1 cellular context compared by ENCODE assay signal in genomic region chr2:152228215-152228614, GRCh38.
TF ChIP-seq lines count a peak whose summit lies in the region.

No MANE protein-coding gene starts in this region.

TF ChIP-seq in GM23338, 12 proteins besides CTCF, POLR2A, EP300 and RAD21 (continued from another document):
- TF ChIP-seq ZNF462 (CRISPR knock-in tag; IDR thresholded peaks at IDR 0.05) (no peak), JUNB (IDR thresholded peaks at IDR 0.05; ENCODE audit: unreplicated experiment) (no peak), NANOG (IDR thresholded peaks at IDR 0.05; ENCODE audit: borderline replicate concordance) (no peak), REST (IDR thresholded peaks at IDR 0.05; ENCODE audit: unreplicated experiment) (no peak), EZH2 (IDR thresholded peaks at IDR 0.05; ENCODE audit: low read depth, unreplicated experiment) (no peak)
